23 cellular contexts compared by ENCODE assay signal in the genomic region with DNA sequence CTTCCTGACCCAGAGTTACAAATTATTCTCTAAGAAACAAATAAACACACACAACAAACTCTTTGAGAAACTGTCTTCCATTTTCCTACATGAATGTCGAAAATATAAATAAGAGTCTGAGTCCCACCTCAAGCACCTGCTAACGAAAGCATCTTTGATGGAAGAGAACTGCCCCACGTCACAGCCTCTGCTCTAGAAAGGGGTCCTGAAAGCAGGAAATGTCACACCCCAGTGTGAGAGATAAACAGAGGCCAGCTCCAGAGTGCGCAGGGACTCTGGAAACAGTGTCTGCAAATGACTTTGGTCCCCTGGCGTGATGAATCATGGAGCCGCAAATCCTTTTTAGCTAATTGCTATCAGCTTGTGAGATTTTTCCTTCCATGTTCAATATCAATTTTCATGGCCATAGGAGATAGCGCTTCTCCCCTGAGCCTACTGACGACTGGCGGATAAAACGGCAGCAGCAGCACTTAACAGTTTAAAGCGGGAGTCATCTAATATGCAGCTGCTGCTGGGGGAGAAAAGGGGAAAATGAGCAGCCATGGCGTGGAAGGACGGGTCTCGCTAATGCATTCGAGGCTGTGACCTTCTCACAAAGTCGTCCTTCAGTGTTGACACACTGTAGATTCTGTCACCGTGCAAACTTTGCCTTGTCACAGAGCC.
"Had no signal": no experiment of that assay in that cellular context is flagged by ENCODE, and none has a peak within 500 bp of the region (broad histone marks: within the 10 kb centered on the region; RNA-seq: fewer than 3 reads in every experiment).

No MANE protein-coding gene starts in this region.

- H3K9me3 ChIP-seq: neutrophil, sigmoid colon, thyroid gland, vagina had no signal

- H3K79me2 ChIP-seq: parathyroid adenoma had no signal

- H3K9ac ChIP-seq: parathyroid adenoma had no signal

- DNase-seq: cortex of kidney; effector memory CD8-positive, alpha-beta T cell; erythroblast; kidney; mammary epithelial cell; mesendoderm; midbrain; naive thymus-derived CD8-positive, alpha-beta T cell; nephron progenitor cell; right cardiac atrium; sigmoid colon; stimulated activated CD4-positive, alpha-beta T cell treated with anti-CD3 and anti-CD28 coated beads, Interleukin-2, amount 100 ng/mL, for 24 hours; stimulated activated CD4-positive, alpha-beta T cell treated with anti-CD3 and anti-CD28 coated beads, Interleukin-4, amount 100 ng/mL, for 24 hours; stimulated activated naive CD4-positive, alpha-beta T cell treated with Interleukin-2 at 50 U/mL for 16 hours; stomach; thyroid gland; trophoblast cell had no signal

- H3K27me3 ChIP-seq: neutrophil, sigmoid colon, thyroid gland, vagina had no signal

- H3K27me3 Mint-ChIP-seq: effector memory CD8-positive, alpha-beta T cell; naive thymus-derived CD8-positive, alpha-beta T cell had no signal

- H3K36me3 ChIP-seq: neutrophil, sigmoid colon, stomach, thyroid gland, vagina had no signal

- H3K27ac Mint-ChIP-seq: effector memory CD8-positive, alpha-beta T cell; naive thymus-derived CD8-positive, alpha-beta T cell; nephron progenitor cell; progenitor cell of endocrine pancreas; stimulated activated effector memory CD8-positive, alpha-beta T cell treated with anti-CD3 and anti-CD28 coated beads, Interleukin-12 subunit alpha, Interleukin-12 subunit beta, amount 100 ng/mL, for 72 hours had no signal

- H3K4me1 Mint-ChIP-seq: naive thymus-derived CD8-positive, alpha-beta T cell; stimulated activated effector memory CD8-positive, alpha-beta T cell treated with anti-CD3 and anti-CD28 coated beads, Interleukin-12 subunit alpha, Interleukin-12 subunit beta, amount 100 ng/mL, for 72 hours had no signal

- H3K4me3 ChIP-seq: sigmoid colon, stomach, thyroid gland, vagina had no signal

- H3K27ac ChIP-seq: neutrophil, parathyroid adenoma, sigmoid colon, stomach, thyroid gland, vagina had no signal

- H3K36me3 Mint-ChIP-seq: stimulated activated effector memory CD8-positive, alpha-beta T cell treated with anti-CD3 and anti-CD28 coated beads, Interleukin-12 subunit alpha, Interleukin-12 subunit beta, amount 100 ng/mL, for 72 hours had no signal

- ATAC-seq: effector memory CD8-positive, alpha-beta T cell; left lobe of liver; naive thymus-derived CD8-positive, alpha-beta T cell; right cardiac atrium; stimulated activated effector memory CD8-positive, alpha-beta T cell treated with anti-CD3 and anti-CD28 coated beads, Interleukin-12 subunit alpha, Interleukin-12 subunit beta, amount 100 ng/mL, for 72 hours had no signal

- H3K4me3 Mint-ChIP-seq: effector memory CD8-positive, alpha-beta T cell; naive thymus-derived CD8-positive, alpha-beta T cell; nephron progenitor cell; stimulated activated effector memory CD8-positive, alpha-beta T cell treated with anti-CD3 and anti-CD28 coated beads, Interleukin-12 subunit alpha, Interleukin-12 subunit beta, amount 100 ng/mL, for 72 hours had no signal

- H3K4me1 ChIP-seq: parathyroid adenoma, sigmoid colon, stomach, thyroid gland, vagina had no signal

- H2AFZ ChIP-seq: parathyroid adenoma had no signal
